8 cellular contexts compared by ENCODE assay signal in genomic region chr16:3123986-3124886, GRCh38. TPM values are rescaled to one million over a fixed set of nuclear protein-coding genes. Genes with fewer than 3 reads are reported as not detected.
DNase-seq lines count a peak whose midpoint lies in the region; ATAC-seq and TF ChIP-seq lines count a peak whose summit lies in the region.

No MANE protein-coding gene starts in this region.

- no peaks in the 10 kb centered on the region for H3K79me2 ChIP-seq in OCI-LY3 (ENCODE audit: low read length)

- DNase-seq in DMS153 treated with DMSO at 0.1 percent for 48 hours (lab: John Stamatoyannopoulos, UW; ENCODE audit: unreplicated experiment) (peak; percentile 91), IMR-90 (peak; percentile 87), activated T-cell treated with anti-CD3 and anti-CD28 coated beads for 24 hours (ENCODE audit: low read depth) (peak; percentile 94), epithelial cell of prostate (ENCODE audit: low read depth, low spot score) (peak; percentile 57)
- DNase-seq in stimulated activated CD8-positive, alpha-beta memory T cell treated with anti-CD3 and anti-CD28 coated beads, Interleukin-4, amount 100 ng/mL, for 48 hours = peak; percentile 99

- TF ChIP-seq CTCF in IMR-90 (conservative IDR thresholded peaks at IDR 0.05; ENCODE audit: low read depth, low read length) (peak; percentile 37), OCI-LY3 (IDR thresholded peaks at IDR 0.05; ENCODE audit: low read depth, low read length) (peak; percentile 22)

- peaks cover 5% of the 10 kb centered on the region; the same call in 1 of the 2 replicates for H4K20me1 ChIP-seq in IMR-90 (ENCODE audit: insufficient read depth, low read length)
- H4K20me1 ChIP-seq in OCI-LY3 (ENCODE audit: insufficient read depth, low read length) = no peaks in the 10 kb centered on the region

- BruUV-seq in IMR-90 (replicated peaks; lab: Mats Ljungman, UMichigan) = no TSS peak

- H3K56ac ChIP-seq in IMR-90 (ENCODE audit: extremely low read depth, insufficient read depth, low read length) = peak overlapping the region; percentile 34; the same call in 1 of the 2 replicates

- H2BK5ac ChIP-seq in IMR-90 (ENCODE audit: low read depth, low read length, poor library complexity, severe bottlenecking) = peak overlapping the region; percentile 73

- H2AK5ac ChIP-seq in IMR-90 (ENCODE audit: low read depth, low read length) = peak overlapping the region; percentile 92

- H3K27ac ChIP-seq in IMR-90 (ENCODE audit: insufficient read depth, low read length) (peak overlapping the region; percentile 53), OCI-LY3 (ENCODE audit: low read length) (peak overlapping the region; percentile 55), epithelial cell of prostate (peak overlapping the region; percentile 73)

- ATAC-seq in GM21528 (IDR thresholded peaks at IDR 0.05; ENCODE audit: low FRiP score, unreplicated experiment) = peak; percentile 83
- peak; percentile 97 for ATAC-seq in IMR-90 (ENCODE audit: low read depth)

- peak overlapping the region; percentile 66 for H4K5ac ChIP-seq in IMR-90 (ENCODE audit: low read depth, low read length)

- H3K4ac ChIP-seq in IMR-90 (ENCODE audit: low read depth, low read length) = peak overlapping the region; percentile 64

- H3K18ac ChIP-seq in IMR-90 (ENCODE audit: low read depth, low read length) = no peak overlapping the region

- 0 out of 2 replicates have a peak, but pooled peaks cover 2% of the 10 kb centered on the region for H3K9me1 ChIP-seq in IMR-90 (ENCODE audit: insufficient read depth, low read length)

- peak; percentile 38; the same call in 1 of the 2 replicates for TF ChIP-seq RAD21 in IMR-90 (IDR thresholded peaks at IDR 0.05; ENCODE audit: low read length)

- H2AFZ ChIP-seq in IMR-90 (replicated peaks; ENCODE audit: low read length, poor library complexity) (peak overlapping the region; percentile 97), OCI-LY3 (ENCODE audit: low read depth, low read length) (peak overlapping the region; percentile 49)

- in situ Hi-C loops in IMR-90 (cut with MboI; ENCODE audit: low sequenced_read_pairs) = no loop called here

- peaks cover 5% of the 10 kb centered on the region for H3K4me1 ChIP-seq in IMR-90 (ENCODE audit: control insufficient read depth, insufficient read depth, low read length)
- H3K4me1 ChIP-seq in OCI-LY3 (ENCODE audit: low read length) = peaks cover 19% of the 10 kb centered on the region
- H3K4me1 ChIP-seq in mucosa of stomach (ENCODE audit: control insufficient read depth, insufficient read depth, low read length) = peaks cover 23% of the 10 kb centered on the region

- WGBS in IMR-90 (ENCODE audit: extremely low coverage in 2 of 2, insufficient read length in 1 of 2), 2 experiments = 1% methylated on average over 30 of the region's 72 CpGs; no CpG with 5 or more reads in 1 of the 2 experiments

- H2BK120ac ChIP-seq in IMR-90 (ENCODE audit: low read depth, low read length) = no peak overlapping the region

- TF ChIP-seq POLR2A in IMR-90 (IDR thresholded peaks at IDR 0.05; ENCODE audit: low read depth, low read length) = no peak

- CTCF ChIA-PET in IMR-90 (lab: Yijun Ruan, JAX) = interaction anchor here (1.3 kb wide), 1 partner anchor 92 kb away, joined by 4 read pairs; no protein-coding TSS in a partner anchor

- H3K79me1 ChIP-seq in IMR-90 (ENCODE audit: low read depth in 1 of 2, low read length in 2 of 2) = peaks cover 3 to 20% of the 10 kb centered on the region in 2 experiments; a peak in 2 of 4 replicates

- POLR2A ChIA-PET in IMR-90 (lab: Charles Lee; ENCODE audit: unreplicated experiment) = no interaction called here

- peak overlapping the region; percentile 92 for H3K23ac ChIP-seq in IMR-90 (ENCODE audit: low read depth, low read length)

- peak overlapping the region; percentile 91 for H3K9ac ChIP-seq in IMR-90 (ENCODE audit: low read depth, low read length)
- peak overlapping the region; percentile 56 for H3K9ac ChIP-seq in OCI-LY3 (ENCODE audit: low read length)
- peak overlapping the region; percentile 66 for H3K9ac ChIP-seq in mucosa of stomach (ENCODE audit: low read length)

- peak overlapping the region; percentile 83 to 98 for H4K8ac ChIP-seq in IMR-90 (ENCODE audit: low read depth in 2 of 2, low read length in 2 of 2)

- peak overlapping the region; percentile 76 for H4K91ac ChIP-seq in IMR-90 (ENCODE audit: insufficient read depth, low read depth, low read length)

- peak overlapping the region; percentile 48 for H3K4me3 ChIP-seq in IMR-90 (ENCODE audit: insufficient read depth, low read depth, low read length)
- peak overlapping the region; percentile 96 for H3K4me3 ChIP-seq in OCI-LY3 (ENCODE audit: low read length)
- peak overlapping the region; percentile 98 for H3K4me3 ChIP-seq in mucosa of stomach (ENCODE audit: low read length)

- no peaks in the 10 kb centered on the region for H3K9me3 ChIP-seq in IMR-90 (ENCODE audit: control insufficient read depth, insufficient read depth, low read length)
- no peaks in the 10 kb centered on the region for H3K9me3 ChIP-seq in OCI-LY3 (ENCODE audit: insufficient read depth, low read length)
- no peaks in the 10 kb centered on the region for H3K9me3 ChIP-seq in mucosa of stomach (ENCODE audit: control insufficient read depth, low read length)

- H3K4me2 ChIP-seq in IMR-90 (ENCODE audit: low read depth, low read length) (peak overlapping the region; percentile 60), OCI-LY3 (ENCODE audit: low read length) (peak overlapping the region; percentile 81)

- H2BK15ac ChIP-seq in IMR-90 (ENCODE audit: low read depth, low read length) = no peak overlapping the region

- peak overlapping the region; percentile 93 for H2AK9ac ChIP-seq in IMR-90 (replicated peaks; ENCODE audit: low read depth, low read length, poor library complexity)

- H2BK20ac ChIP-seq in IMR-90 (ENCODE audit: low read depth, low read length) = no peak overlapping the region

- H3K14ac ChIP-seq in IMR-90 (replicated peaks; ENCODE audit: low read depth, low read length) = peak overlapping the region; percentile 78

- H3K27me3 ChIP-seq in IMR-90 (ENCODE audit: control insufficient read depth, insufficient read depth, low read length) = no peaks in the 10 kb centered on the region
- H3K27me3 ChIP-seq in OCI-LY3 (ENCODE audit: low read depth, low read length) = peaks cover 7% of the 10 kb centered on the region; the same call in 1 of the 2 replicates
- no peaks in the 10 kb centered on the region for H3K27me3 ChIP-seq in mucosa of stomach (ENCODE audit: control insufficient read depth, insufficient read depth, low read length)

- peaks cover 26% of the 10 kb centered on the region for H3K36me3 ChIP-seq in IMR-90 (ENCODE audit: control insufficient read depth, insufficient read depth, low read length)
- H3K36me3 ChIP-seq in OCI-LY3 (replicated peaks; ENCODE audit: low read depth, low read length) = peaks cover 10% of the 10 kb centered on the region
- no peaks in the 10 kb centered on the region for H3K36me3 ChIP-seq in mucosa of stomach (ENCODE audit: control insufficient read depth, insufficient read depth, low read length)

- intact Hi-C loops in IMR-90 (cut with micrococcal nuclease) = loop anchor here (1.0 kb wide), 1 partner anchor 65 kb away; no protein-coding TSS in a partner anchor

- dilution Hi-C loops in IMR-90 (cut with HindIII; ENCODE audit: low sequenced_read_pairs, unreplicated experiment) = no loop called here

TF ChIP-seq in IMR-90, 13 proteins besides CTCF, POLR2A, EP300 and RAD21 (continues in another document):
- TF ChIP-seq MAZ (IDR thresholded peaks at IDR 0.05; ENCODE audit: borderline replicate concordance, low read depth, low read length) (peak; percentile 27; the same call in 1 of the 2 replicates), NFE2L2 (IDR thresholded peaks at IDR 0.05; ENCODE audit: low read depth, low read length) (no peak), CEBPB (IDR thresholded peaks at IDR 0.05; ENCODE audit: low read depth, low read length) (no peak), MAFK (IDR thresholded peaks at IDR 0.05; ENCODE audit: low read depth, low read length) (no peak), MXI1 (IDR thresholded peaks at IDR 0.05; ENCODE audit: borderline replicate concordance, low read depth, low read length) (peak; percentile 37), SMC3 (IDR thresholded peaks at IDR 0.05; ENCODE audit: low read depth, low read length) (0 out of 2 replicates have a peak, but pooled peaks have one; percentile 15), RCOR1 (IDR thresholded peaks at IDR 0.05; ENCODE audit: insufficient replicate concordance, low read length) (no peak)
- TF ChIP-seq, protein P1, sequence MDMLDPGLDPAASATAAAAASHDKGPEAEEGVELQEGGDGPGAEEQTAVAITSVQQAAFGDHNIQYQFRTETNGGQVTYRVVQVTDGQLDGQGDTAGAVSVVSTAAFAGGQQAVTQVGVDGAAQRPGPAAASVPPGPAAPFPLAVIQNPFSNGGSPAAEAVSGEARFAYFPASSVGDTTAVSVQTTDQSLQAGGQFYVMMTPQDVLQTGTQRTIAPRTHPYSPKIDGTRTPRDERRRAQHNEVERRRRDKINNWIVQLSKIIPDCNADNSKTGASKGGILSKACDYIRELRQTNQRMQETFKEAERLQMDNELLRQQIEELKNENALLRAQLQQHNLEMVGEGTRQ (IDR thresholded peaks at IDR 0.05; ENCODE audit: low read depth, low read length) = no peak

RNA-seq across cellular contexts. Expression of gene ZNF213, which starts 10.6 kb away (rescaled TPM):
- 0.56 and 0.72 TPM in 2 replicates for total RNA-seq in IMR-90 (2012; rRNA removed)
- polyA plus RNA-seq in IMR-90 (2012; rRNA removed) = 4.0 and 4.1 TPM in 2 replicates
- polyA plus RNA-seq in IMR-90 (2012; cell fraction: cytosol; rRNA removed) = 2.3 and 4.0 TPM in 2 replicates
- 1.7 and 4.7 TPM in 2 replicates for polyA plus RNA-seq in IMR-90 (2012; cell fraction: nucleus; rRNA removed; ENCODE audit: low replicate concordance)

RNA-seq across cellular contexts. Expression of gene ZNF205, which starts 11.8 kb away (rescaled TPM):
- 8.2 and 8.3 TPM in 2 replicates for total RNA-seq in IMR-90 (2012; rRNA removed)
- 12.7 and 14.5 TPM in 2 replicates for polyA plus RNA-seq in IMR-90 (2012; rRNA removed)
- 9.2 and 18.7 TPM in 2 replicates for polyA plus RNA-seq in IMR-90 (2012; cell fraction: cytosol; rRNA removed)
- 15.6 and 43.0 TPM in 2 replicates for polyA plus RNA-seq in IMR-90 (2012; cell fraction: nucleus; rRNA removed; ENCODE audit: low replicate concordance)

RNA-seq across cellular contexts. Expression of gene ZSCAN10, which starts 25.1 kb away (rescaled TPM):
- not detected in 2 replicates for total RNA-seq in IMR-90 (2012; rRNA removed)
- polyA plus RNA-seq in IMR-90 (2012; rRNA removed) = not detected in 2 replicates
- polyA plus RNA-seq in IMR-90 (2012; cell fraction: cytosol; rRNA removed) = not detected in 2 replicates
- polyA plus RNA-seq in IMR-90 (2012; cell fraction: nucleus; rRNA removed; ENCODE audit: low replicate concordance) = 0.02 and 0.12 TPM in 2 replicates

RNA-seq across cellular contexts. Expression of gene IL32, which starts 58.8 kb away (rescaled TPM):
- 21.7 and 25.6 TPM in 2 replicates for total RNA-seq in IMR-90 (2012; rRNA removed)
- polyA plus RNA-seq in IMR-90 (2012; rRNA removed) = 95.7 and 99.9 TPM in 2 replicates
- 129 and 155 TPM in 2 replicates for polyA plus RNA-seq in IMR-90 (2012; cell fraction: cytosol; rRNA removed)
- polyA plus RNA-seq in IMR-90 (2012; cell fraction: nucleus; rRNA removed; ENCODE audit: low replicate concordance) = 61.6 and 113 TPM in 2 replicates

Comparison
In these comparisons a context has a peak if more than half of its experiments do, and no peak if none do; other contexts are left out.
1. Peak in every context shown above with its lines: DNase-seq, ATAC-seq, H3K4me3 ChIP-seq and H3K27ac ChIP-seq.
2. H3K4me3 ChIP-seq: peak in every context shown above with its lines; median percentile 98 in mucosa of stomach; 96 in OCI-LY3; 48 in IMR-90.